ENCODE assay signal across 2 cellular contexts in the genomic region with DNA sequence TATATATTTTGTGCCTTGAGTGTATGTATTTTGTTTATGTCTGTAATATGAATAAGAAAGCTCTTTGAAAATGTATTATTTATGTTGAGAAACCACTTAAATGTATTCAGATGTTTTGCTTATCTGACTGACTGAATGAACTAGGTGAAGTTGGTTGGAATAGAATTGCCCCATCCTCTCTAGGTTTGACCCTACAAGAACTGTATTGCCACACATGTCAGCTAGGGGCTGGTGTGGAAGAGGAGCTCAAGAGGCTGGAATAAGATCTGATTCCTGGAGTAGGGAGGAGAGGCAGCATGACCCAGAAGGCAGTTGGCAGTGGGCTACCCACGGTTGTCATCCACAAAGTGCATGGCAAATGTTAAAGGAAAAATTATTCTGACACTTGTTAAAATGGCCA.
TF ChIP-seq lines count a peak whose summit lies in the region.

No MANE protein-coding gene starts in this region.

TF ChIP-seq in HepG2, 621 proteins besides CTCF, POLR2A, EP300 and RAD21:
- TF ChIP-seq CEBPB (IDR thresholded peaks at IDR 0.05; ENCODE audit: borderline replicate concordance, low read depth, low read length) (0 out of 2 replicates have a peak, but pooled peaks have one; percentile 11), CBX2 (IDR thresholded peaks at IDR 0.05; ENCODE audit: low read depth, low read length) (no peak), CBX2 (CRISPR knock-in tag; IDR thresholded peaks at IDR 0.05; ENCODE audit: low read depth) (no peak), SMAD9 (CRISPR knock-in tag; IDR thresholded peaks at IDR 0.05) (no peak)
TF ChIP-seq in HepG2: peak in this region for 1.

TF ChIP-seq in WTC11, 78 proteins besides CTCF, POLR2A, EP300 and RAD21:
- TF ChIP-seq NR2C2 (CRISPR knock-in tag; IDR thresholded peaks at IDR 0.05) (no peak), RELA (CRISPR knock-in tag; IDR thresholded peaks at IDR 0.05; ENCODE audit: borderline replicate concordance) (no peak), HMGA2 (CRISPR knock-in tag; IDR thresholded peaks at IDR 0.05) (no peak), FOXK1 (CRISPR knock-in tag; IDR thresholded peaks at IDR 0.05) (no peak), IRF2 (CRISPR knock-in tag; IDR thresholded peaks at IDR 0.05; ENCODE audit: borderline replicate concordance, low read depth) (no peak), RORB (CRISPR knock-in tag; IDR thresholded peaks at IDR 0.05) (no peak), NFE2L1 (CRISPR knock-in tag; IDR thresholded peaks at IDR 0.05) (no peak), ZNF671 (CRISPR knock-in tag; IDR thresholded peaks at IDR 0.05) (no peak), FOXJ3 (CRISPR knock-in tag; IDR thresholded peaks at IDR 0.05; ENCODE audit: borderline replicate concordance) (no peak)
- TF ChIP-seq, protein P1, sequence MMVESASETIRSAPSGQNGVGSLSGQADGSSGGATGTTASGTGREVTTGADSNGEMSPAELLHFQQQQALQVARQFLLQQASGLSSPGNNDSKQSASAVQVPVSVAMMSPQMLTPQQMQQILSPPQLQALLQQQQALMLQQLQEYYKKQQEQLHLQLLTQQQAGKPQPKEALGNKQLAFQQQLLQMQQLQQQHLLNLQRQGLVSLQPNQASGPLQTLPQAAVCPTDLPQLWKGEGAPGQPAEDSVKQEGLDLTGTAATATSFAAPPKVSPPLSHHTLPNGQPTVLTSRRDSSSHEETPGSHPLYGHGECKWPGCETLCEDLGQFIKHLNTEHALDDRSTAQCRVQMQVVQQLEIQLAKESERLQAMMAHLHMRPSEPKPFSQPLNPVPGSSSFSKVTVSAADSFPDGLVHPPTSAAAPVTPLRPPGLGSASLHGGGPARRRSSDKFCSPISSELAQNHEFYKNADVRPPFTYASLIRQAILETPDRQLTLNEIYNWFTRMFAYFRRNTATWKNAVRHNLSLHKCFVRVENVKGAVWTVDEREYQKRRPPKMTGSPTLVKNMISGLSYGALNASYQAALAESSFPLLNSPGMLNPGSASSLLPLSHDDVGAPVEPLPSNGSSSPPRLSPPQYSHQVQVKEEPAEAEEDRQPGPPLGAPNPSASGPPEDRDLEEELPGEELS (CRISPR knock-in tag; IDR thresholded peaks at IDR 0.05): no peak
- TF ChIP-seq, protein P2, sequence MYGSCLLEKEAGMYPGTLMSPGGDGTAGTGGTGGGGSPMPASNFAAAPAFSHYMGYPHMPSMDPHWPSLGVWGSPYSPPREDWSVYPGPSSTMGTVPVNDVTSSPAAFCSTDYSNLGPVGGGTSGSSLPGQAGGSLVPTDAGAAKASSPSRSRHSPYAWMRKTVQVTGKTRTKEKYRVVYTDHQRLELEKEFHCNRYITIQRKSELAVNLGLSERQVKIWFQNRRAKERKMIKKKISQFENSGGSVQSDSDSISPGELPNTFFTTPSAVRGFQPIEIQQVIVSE (CRISPR knock-in tag; IDR thresholded peaks at IDR 0.05; ENCODE audit: borderline replicate concordance): no peak
- TF ChIP-seq, protein P3, sequence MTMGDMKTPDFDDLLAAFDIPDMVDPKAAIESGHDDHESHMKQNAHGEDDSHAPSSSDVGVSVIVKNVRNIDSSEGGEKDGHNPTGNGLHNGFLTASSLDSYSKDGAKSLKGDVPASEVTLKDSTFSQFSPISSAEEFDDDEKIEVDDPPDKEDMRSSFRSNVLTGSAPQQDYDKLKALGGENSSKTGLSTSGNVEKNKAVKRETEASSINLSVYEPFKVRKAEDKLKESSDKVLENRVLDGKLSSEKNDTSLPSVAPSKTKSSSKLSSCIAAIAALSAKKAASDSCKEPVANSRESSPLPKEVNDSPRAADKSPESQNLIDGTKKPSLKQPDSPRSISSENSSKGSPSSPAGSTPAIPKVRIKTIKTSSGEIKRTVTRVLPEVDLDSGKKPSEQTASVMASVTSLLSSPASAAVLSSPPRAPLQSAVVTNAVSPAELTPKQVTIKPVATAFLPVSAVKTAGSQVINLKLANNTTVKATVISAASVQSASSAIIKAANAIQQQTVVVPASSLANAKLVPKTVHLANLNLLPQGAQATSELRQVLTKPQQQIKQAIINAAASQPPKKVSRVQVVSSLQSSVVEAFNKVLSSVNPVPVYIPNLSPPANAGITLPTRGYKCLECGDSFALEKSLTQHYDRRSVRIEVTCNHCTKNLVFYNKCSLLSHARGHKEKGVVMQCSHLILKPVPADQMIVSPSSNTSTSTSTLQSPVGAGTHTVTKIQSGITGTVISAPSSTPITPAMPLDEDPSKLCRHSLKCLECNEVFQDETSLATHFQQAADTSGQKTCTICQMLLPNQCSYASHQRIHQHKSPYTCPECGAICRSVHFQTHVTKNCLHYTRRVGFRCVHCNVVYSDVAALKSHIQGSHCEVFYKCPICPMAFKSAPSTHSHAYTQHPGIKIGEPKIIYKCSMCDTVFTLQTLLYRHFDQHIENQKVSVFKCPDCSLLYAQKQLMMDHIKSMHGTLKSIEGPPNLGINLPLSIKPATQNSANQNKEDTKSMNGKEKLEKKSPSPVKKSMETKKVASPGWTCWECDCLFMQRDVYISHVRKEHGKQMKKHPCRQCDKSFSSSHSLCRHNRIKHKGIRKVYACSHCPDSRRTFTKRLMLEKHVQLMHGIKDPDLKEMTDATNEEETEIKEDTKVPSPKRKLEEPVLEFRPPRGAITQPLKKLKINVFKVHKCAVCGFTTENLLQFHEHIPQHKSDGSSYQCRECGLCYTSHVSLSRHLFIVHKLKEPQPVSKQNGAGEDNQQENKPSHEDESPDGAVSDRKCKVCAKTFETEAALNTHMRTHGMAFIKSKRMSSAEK (CRISPR knock-in tag; IDR thresholded peaks at IDR 0.05; ENCODE audit: borderline replicate concordance): no peak
- TF ChIP-seq, protein P4, sequence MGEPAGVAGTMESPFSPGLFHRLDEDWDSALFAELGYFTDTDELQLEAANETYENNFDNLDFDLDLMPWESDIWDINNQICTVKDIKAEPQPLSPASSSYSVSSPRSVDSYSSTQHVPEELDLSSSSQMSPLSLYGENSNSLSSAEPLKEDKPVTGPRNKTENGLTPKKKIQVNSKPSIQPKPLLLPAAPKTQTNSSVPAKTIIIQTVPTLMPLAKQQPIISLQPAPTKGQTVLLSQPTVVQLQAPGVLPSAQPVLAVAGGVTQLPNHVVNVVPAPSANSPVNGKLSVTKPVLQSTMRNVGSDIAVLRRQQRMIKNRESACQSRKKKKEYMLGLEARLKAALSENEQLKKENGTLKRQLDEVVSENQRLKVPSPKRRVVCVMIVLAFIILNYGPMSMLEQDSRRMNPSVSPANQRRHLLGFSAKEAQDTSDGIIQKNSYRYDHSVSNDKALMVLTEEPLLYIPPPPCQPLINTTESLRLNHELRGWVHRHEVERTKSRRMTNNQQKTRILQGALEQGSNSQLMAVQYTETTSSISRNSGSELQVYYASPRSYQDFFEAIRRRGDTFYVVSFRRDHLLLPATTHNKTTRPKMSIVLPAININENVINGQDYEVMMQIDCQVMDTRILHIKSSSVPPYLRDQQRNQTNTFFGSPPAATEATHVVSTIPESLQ (CRISPR knock-in tag; IDR thresholded peaks at IDR 0.05): no peak
- TF ChIP-seq, protein P5, sequence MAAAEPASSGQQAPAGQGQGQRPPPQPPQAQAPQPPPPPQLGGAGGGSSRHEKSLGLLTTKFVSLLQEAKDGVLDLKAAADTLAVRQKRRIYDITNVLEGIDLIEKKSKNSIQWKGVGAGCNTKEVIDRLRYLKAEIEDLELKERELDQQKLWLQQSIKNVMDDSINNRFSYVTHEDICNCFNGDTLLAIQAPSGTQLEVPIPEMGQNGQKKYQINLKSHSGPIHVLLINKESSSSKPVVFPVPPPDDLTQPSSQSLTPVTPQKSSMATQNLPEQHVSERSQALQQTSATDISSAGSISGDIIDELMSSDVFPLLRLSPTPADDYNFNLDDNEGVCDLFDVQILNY (CRISPR knock-in tag; IDR thresholded peaks at IDR 0.05): no peak
